1 cellular context compared by ENCODE assay signal in the genomic region with DNA sequence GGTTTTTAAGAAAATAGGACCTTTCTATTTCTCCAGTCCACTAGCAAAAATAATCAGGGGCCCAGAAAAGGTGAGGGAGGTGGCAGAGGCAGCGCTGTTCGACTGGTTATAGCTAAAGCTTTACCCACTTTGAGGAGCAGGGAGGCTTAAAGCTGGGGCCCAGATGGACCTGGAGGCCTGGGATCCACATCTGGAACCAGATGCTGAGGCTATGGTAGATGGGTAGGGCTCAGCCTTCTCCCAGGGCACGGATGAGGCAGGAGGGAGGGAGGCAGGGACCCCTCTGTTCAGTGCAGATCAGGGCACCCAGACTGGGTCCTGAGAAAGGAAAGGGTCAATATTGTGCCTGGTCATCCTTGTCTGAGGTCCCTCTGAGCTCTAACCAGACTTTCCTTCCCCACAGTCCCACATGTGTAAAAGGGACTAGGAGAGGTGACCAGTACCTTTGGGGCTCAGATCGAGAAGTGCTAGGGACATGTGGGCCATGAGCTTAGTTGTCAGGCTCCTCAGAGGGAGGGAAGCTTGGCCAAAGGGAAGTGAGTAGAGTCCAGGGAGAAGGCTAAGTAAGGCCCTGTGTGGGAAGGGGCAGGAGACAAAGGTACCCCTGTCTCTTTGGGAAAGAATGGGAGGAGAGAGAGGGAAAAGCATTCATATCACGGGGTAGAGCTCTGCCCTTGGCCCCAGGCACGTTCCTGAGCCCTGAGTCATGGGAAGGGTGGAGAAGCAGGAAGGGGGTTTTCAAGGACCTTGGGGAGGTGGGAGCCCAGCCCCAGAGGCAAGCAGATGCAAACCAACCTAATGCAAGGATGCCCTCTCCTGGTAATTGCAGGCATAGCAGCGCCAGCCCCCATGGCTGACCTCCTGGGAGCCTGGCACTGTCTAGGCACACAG.
TF ChIP-seq lines count a peak whose summit lies in the region.

No MANE protein-coding gene starts in this region.

TF ChIP-seq in H1, 55 proteins besides CTCF, POLR2A, EP300 and RAD21:
- TF ChIP-seq TEAD4 (IDR thresholded peaks at IDR 0.05; ENCODE audit: low read depth, low read length) (peak; percentile 78), BACH1 (IDR thresholded peaks at IDR 0.05; ENCODE audit: low read length) (peak; percentile 91), SIN3A (conservative IDR thresholded peaks at IDR 0.05 in 1 of 2, IDR thresholded peaks at IDR 0.05 in 1 of 2; ENCODE audit: low read depth in 1 of 2, low read length in 2 of 2) (peak in 1 of 2 experiments; percentile 85; a peak in 2 of 4 replicates), JUN (IDR thresholded peaks at IDR 0.05; ENCODE audit: low read depth, low read length) (peak; percentile 94), EGR1 (IDR thresholded peaks at IDR 0.05; ENCODE audit: borderline replicate concordance, low read depth, low read length) (no peak), KDM4A (IDR thresholded peaks at IDR 0.05; ENCODE audit: low read depth, low read length, severe bottlenecking) (no peak), POU5F1 (IDR thresholded peaks at IDR 0.05; ENCODE audit: low read depth, low read length) (no peak), POLR2AphosphoS5 (IDR thresholded peaks at IDR 0.05; ENCODE audit: low read depth, low read length) (peak; percentile 59; the same call in 1 of the 2 replicates), SRF (IDR thresholded peaks at IDR 0.05; ENCODE audit: low read depth, low read length) (no peak), HDAC2 (IDR thresholded peaks at IDR 0.05; ENCODE audit: borderline replicate concordance in 1 of 2, low read depth in 2 of 2, low read length in 2 of 2) (no peak), ASH2L (IDR thresholded peaks at IDR 0.05; ENCODE audit: low read length) (peak; percentile 44), TAF1 (IDR thresholded peaks at IDR 0.05; ENCODE audit: low read depth, low read length) (peak; percentile 55; the same call in 1 of the 2 replicates), NRF1 (IDR thresholded peaks at IDR 0.05; ENCODE audit: low read depth, low read length) (no peak), GABPA (IDR thresholded peaks at IDR 0.05; ENCODE audit: borderline replicate concordance, insufficient read depth, low read length) (no peak), SP1 (IDR thresholded peaks at IDR 0.05; ENCODE audit: low read depth, low read length) (peak; percentile 51; the same call in 1 of the 2 replicates), EZH2 (IDR thresholded peaks at IDR 0.05; ENCODE audit: low read depth, low read length, severe bottlenecking) (no peak), HDAC6 (IDR thresholded peaks at IDR 0.05; ENCODE audit: low read depth, low read length) (no peak), KDM5A (IDR thresholded peaks at IDR 0.05; ENCODE audit: low read length) (0 out of 2 replicates have a peak, but pooled peaks have one; percentile 26), RFX5 (IDR thresholded peaks at IDR 0.05; ENCODE audit: borderline replicate concordance, low read depth, low read length) (no peak), TBP (IDR thresholded peaks at IDR 0.05; ENCODE audit: low read depth, low read length) (peak; percentile 45; the same call in 1 of the 2 replicates), NANOG (IDR thresholded peaks at IDR 0.05; ENCODE audit: insufficient read depth, low read depth, low read length, poor library complexity, severe bottlenecking) (no peak), CREB1 (IDR thresholded peaks at IDR 0.05) (no peak), SAP30 (IDR thresholded peaks at IDR 0.05; ENCODE audit: insufficient read depth, insufficient replicate concordance, low read length) (no peak), BRCA1 (IDR thresholded peaks at IDR 0.05; ENCODE audit: low read depth, low read length) (no peak), CBX8 (IDR thresholded peaks at IDR 0.05; ENCODE audit: borderline replicate concordance, low read depth, low read length) (no peak), SIX5 (IDR thresholded peaks at IDR 0.05; ENCODE audit: low read depth, low read length) (no peak), FOSL1 (IDR thresholded peaks at IDR 0.05; ENCODE audit: insufficient read depth, low read depth, low read length) (no peak), ATF3 (IDR thresholded peaks at IDR 0.05; ENCODE audit: insufficient read depth, low read depth, low read length) (0 out of 2 replicates have a peak, but pooled peaks have one; percentile 55), JUND (IDR thresholded peaks at IDR 0.05; ENCODE audit: low read length) (peak; percentile 100), RXRA (IDR thresholded peaks at IDR 0.05; ENCODE audit: insufficient read depth, low read depth, low read length) (no peak), YY1 (IDR thresholded peaks at IDR 0.05; ENCODE audit: low read depth, low read length) (peak; percentile 77), KDM1A (IDR thresholded peaks at IDR 0.05; ENCODE audit: borderline replicate concordance, low read length) (no peak), GTF2F1 (IDR thresholded peaks at IDR 0.05; ENCODE audit: borderline replicate concordance, low read depth, low read length) (peak; percentile 35; the same call in 1 of the 2 replicates), MAFK (IDR thresholded peaks at IDR 0.05; ENCODE audit: low read depth, low read length) (peak; percentile 72; the same call in 1 of the 2 replicates)
- TF ChIP-seq, protein P1, sequence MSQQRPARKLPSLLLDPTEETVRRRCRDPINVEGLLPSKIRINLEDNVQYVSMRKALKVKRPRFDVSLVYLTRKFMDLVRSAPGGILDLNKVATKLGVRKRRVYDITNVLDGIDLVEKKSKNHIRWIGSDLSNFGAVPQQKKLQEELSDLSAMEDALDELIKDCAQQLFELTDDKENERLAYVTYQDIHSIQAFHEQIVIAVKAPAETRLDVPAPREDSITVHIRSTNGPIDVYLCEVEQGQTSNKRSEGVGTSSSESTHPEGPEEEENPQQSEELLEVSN (IDR thresholded peaks at IDR 0.05) = peak; percentile 45
- TF ChIP-seq, protein P2, sequence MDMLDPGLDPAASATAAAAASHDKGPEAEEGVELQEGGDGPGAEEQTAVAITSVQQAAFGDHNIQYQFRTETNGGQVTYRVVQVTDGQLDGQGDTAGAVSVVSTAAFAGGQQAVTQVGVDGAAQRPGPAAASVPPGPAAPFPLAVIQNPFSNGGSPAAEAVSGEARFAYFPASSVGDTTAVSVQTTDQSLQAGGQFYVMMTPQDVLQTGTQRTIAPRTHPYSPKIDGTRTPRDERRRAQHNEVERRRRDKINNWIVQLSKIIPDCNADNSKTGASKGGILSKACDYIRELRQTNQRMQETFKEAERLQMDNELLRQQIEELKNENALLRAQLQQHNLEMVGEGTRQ (IDR thresholded peaks at IDR 0.05; ENCODE audit: low read length) = no peak; the same call in 1 of the 2 replicates
- TF ChIP-seq, protein P3, sequence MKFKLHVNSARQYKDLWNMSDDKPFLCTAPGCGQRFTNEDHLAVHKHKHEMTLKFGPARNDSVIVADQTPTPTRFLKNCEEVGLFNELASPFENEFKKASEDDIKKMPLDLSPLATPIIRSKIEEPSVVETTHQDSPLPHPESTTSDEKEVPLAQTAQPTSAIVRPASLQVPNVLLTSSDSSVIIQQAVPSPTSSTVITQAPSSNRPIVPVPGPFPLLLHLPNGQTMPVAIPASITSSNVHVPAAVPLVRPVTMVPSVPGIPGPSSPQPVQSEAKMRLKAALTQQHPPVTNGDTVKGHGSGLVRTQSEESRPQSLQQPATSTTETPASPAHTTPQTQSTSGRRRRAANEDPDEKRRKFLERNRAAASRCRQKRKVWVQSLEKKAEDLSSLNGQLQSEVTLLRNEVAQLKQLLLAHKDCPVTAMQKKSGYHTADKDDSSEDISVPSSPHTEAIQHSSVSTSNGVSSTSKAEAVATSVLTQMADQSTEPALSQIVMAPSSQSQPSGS (IDR thresholded peaks at IDR 0.05; ENCODE audit: low read length) = peak; percentile 88
- TF ChIP-seq, protein P4, sequence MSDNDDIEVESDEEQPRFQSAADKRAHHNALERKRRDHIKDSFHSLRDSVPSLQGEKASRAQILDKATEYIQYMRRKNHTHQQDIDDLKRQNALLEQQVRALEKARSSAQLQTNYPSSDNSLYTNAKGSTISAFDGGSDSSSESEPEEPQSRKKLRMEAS (IDR thresholded peaks at IDR 0.05) = peak; percentile 61
